In genomic region chr5:149386166-149386565, GRCh38 we compare ENCODE assay signal across 18 cellular contexts. TPM values are rescaled to one million over a fixed set of nuclear protein-coding genes. Genes with fewer than 3 reads are reported as not detected.
DNase-seq lines count a peak whose midpoint lies in the region; ATAC-seq, FAIRE-seq and TF ChIP-seq lines count a peak whose summit lies in the region.
"Had no signal": no experiment of that assay in that cellular context is flagged by ENCODE, and none has a peak within 500 bp of the region (broad histone marks: within the 10 kb centered on the region; RNA-seq: fewer than 3 reads in every experiment).

No MANE protein-coding gene starts in this region.

- H3K9me3 ChIP-seq in colonic mucosa (no peaks in the 10 kb centered on the region), lower lobe of right lung (no peaks in the 10 kb centered on the region), skeletal muscle tissue (ENCODE audit: control insufficient read depth in 3 of 3, low read length in 3 of 3) (no peaks in the 10 kb centered on the region)
- H3K9me3 ChIP-seq: Caco-2 had no signal

- H3K9ac ChIP-seq in colonic mucosa (ENCODE audit: low read depth in 2 of 2, low read length in 2 of 2) (no peak overlapping the region), skeletal muscle tissue (ENCODE audit: low read depth in 1 of 3, low read length in 3 of 3) (peak overlapping the region in 2 of 3 donors; percentile 54 to 68)

- peak; percentile 85 for FAIRE-seq in D721Med (lab: Jason Lieb, UNC)
- FAIRE-seq: GM18507 had no signal

- no peaks in the 10 kb centered on the region for H3K36me3 ChIP-seq in colonic mucosa
- H3K36me3 ChIP-seq in lower lobe of right lung, result no peaks in the 10 kb centered on the region
- H3K36me3 ChIP-seq in skeletal muscle tissue (ENCODE audit: control insufficient read depth in 3 of 3, insufficient read depth in 3 of 3, low read length in 3 of 3), result no peaks in the 10 kb centered on the region

- intact Hi-C loops in colonic mucosa (cut with DNase I), result no loop called here
- intact Hi-C loops in lower lobe of right lung (cut with DNase I), result no loop called here

- H3K27ac ChIP-seq in colonic mucosa (peak overlapping the region; percentile 65), lower lobe of right lung (peak overlapping the region; percentile 65), skeletal muscle tissue (ENCODE audit: low read depth, low read length) (peak overlapping the region; percentile 67)

- no peaks in the 10 kb centered on the region for H3K36me3 Mint-ChIP-seq in activated naive CD8-positive, alpha-beta T cell treated with anti-CD3 and anti-CD28 coated beads, Interleukin-2, amount 50 U/mL, for 24 hours (ENCODE audit: low read depth)
- H3K36me3 Mint-ChIP-seq: activated naive CD4-positive, alpha-beta T cell treated with anti-CD3 and anti-CD28 coated beads, Interleukin-2, amount 50 U/mL, for 24 hours had no signal

- no peak overlapping the region for H3K4me3 ChIP-seq in colonic mucosa
- no peak overlapping the region for H3K4me3 ChIP-seq in lower lobe of right lung
- H3K4me3 ChIP-seq in skeletal muscle tissue (ENCODE audit: low read length in 3 of 3), result no peak overlapping the region

- ATAC-seq in lower lobe of right lung, result no peak
- no peak for ATAC-seq in activated naive CD8-positive, alpha-beta T cell treated with anti-CD3 and anti-CD28 coated beads, Interleukin-2, amount 50 U/mL, for 24 hours

- H3K27ac Mint-ChIP-seq in activated naive CD8-positive, alpha-beta T cell treated with anti-CD3 and anti-CD28 coated beads, Interleukin-2, amount 50 U/mL, for 24 hours, result no peak overlapping the region
- H3K27ac Mint-ChIP-seq: activated B cell treated with CpG ODN at 0.5 μM for 24 hours; activated naive CD4-positive, alpha-beta T cell treated with anti-CD3 and anti-CD28 coated beads, Interleukin-2, amount 50 U/mL, for 24 hours had no signal

- H3K27me3 ChIP-seq in colonic mucosa (no peaks in the 10 kb centered on the region), lower lobe of right lung (ENCODE audit: low read depth) (no peaks in the 10 kb centered on the region), skeletal muscle tissue (ENCODE audit: control insufficient read depth in 3 of 3, insufficient read depth in 3 of 3, low read length in 3 of 3) (no peaks in the 10 kb centered on the region)

- H3K27me3 Mint-ChIP-seq in activated naive CD8-positive, alpha-beta T cell treated with anti-CD3 and anti-CD28 coated beads, Interleukin-2, amount 50 U/mL, for 24 hours, result no peaks in the 10 kb centered on the region
- H3K27me3 Mint-ChIP-seq: activated naive CD4-positive, alpha-beta T cell treated with anti-CD3 and anti-CD28 coated beads, Interleukin-2, amount 50 U/mL, for 24 hours had no signal

- no peaks in the 10 kb centered on the region for H3K9me3 Mint-ChIP-seq in activated naive CD8-positive, alpha-beta T cell treated with anti-CD3 and anti-CD28 coated beads, Interleukin-2, amount 50 U/mL, for 24 hours
- H3K9me3 Mint-ChIP-seq: activated B cell treated with CpG ODN at 0.5 μM for 24 hours; activated naive CD4-positive, alpha-beta T cell treated with anti-CD3 and anti-CD28 coated beads, Interleukin-2, amount 50 U/mL, for 24 hours had no signal

- H3K4me1 Mint-ChIP-seq in activated naive CD8-positive, alpha-beta T cell treated with anti-CD3 and anti-CD28 coated beads, Interleukin-2, amount 50 U/mL, for 24 hours, result no peaks in the 10 kb centered on the region
- H3K4me1 Mint-ChIP-seq: activated naive CD4-positive, alpha-beta T cell treated with anti-CD3 and anti-CD28 coated beads, Interleukin-2, amount 50 U/mL, for 24 hours had no signal

- H3K4me1 ChIP-seq in colonic mucosa (no peaks in the 10 kb centered on the region), lower lobe of right lung (peaks cover 59% of the 10 kb centered on the region), skeletal muscle tissue (ENCODE audit: control insufficient read depth in 3 of 3, insufficient read depth in 3 of 3, low read length in 3 of 3) (peaks cover 54 to 63% (median 58%) of the 10 kb centered on the region in 3 donors)
- H3K4me1 ChIP-seq: Caco-2 had no signal

- DNase-seq in D721Med (ENCODE audit: insufficient read length, low spot score) (peak; percentile 74), colonic mucosa (no peak), lower lobe of right lung (no peak), NOMO-1 (lab: John Stamatoyannopoulos, UW; ENCODE audit: unreplicated experiment in 2 of 2) (no peak), SK-N-DZ (ENCODE audit: low spot score) (no peak), amygdala (lab: John Stamatoyannopoulos, UW) (no peak)
- no peak for DNase-seq in activated naive CD8-positive, alpha-beta T cell treated with anti-CD3 and anti-CD28 coated beads, Interleukin-2, amount 50 U/mL, for 24 hours
- DNase-seq: activated B cell treated with CpG ODN at 0.5 μM for 24 hours; activated CD8-positive, alpha-beta memory T cell treated with anti-CD3 and anti-CD28 coated beads, Interleukin-2, amount 50 U/mL, for 4 hours; Caco-2; NCI-H1105 treated with DMSO at 0.1 percent for 48 hours; stimulated activated CD4-positive, alpha-beta T cell treated with anti-CD3 and anti-CD28 coated beads, Interleukin-4, amount 100 ng/mL, for 24 hours had no signal

- no peak overlapping the region for H3K4me3 Mint-ChIP-seq in activated naive CD8-positive, alpha-beta T cell treated with anti-CD3 and anti-CD28 coated beads, Interleukin-2, amount 50 U/mL, for 24 hours
- H3K4me3 Mint-ChIP-seq: activated B cell treated with CpG ODN at 0.5 μM for 24 hours; activated naive CD4-positive, alpha-beta T cell treated with anti-CD3 and anti-CD28 coated beads, Interleukin-2, amount 50 U/mL, for 24 hours had no signal

- no peak for TF ChIP-seq CTCF in D721Med (IDR thresholded peaks at IDR 0.05; ENCODE audit: insufficient read depth, missing control alignments)
- no peak for TF ChIP-seq CTCF in colonic mucosa (IDR thresholded peaks at IDR 0.05)
- no peak for TF ChIP-seq CTCF in lower lobe of right lung (IDR thresholded peaks at IDR 0.05)

RNA-seq across cellular contexts. Expression of gene IL17B, which starts 7.1 kb away (rescaled TPM):
- total RNA-seq in colonic mucosa (under 1 TPM in 1 of 2 donors, not detected in 1; 0.42 TPM), lower lobe of right lung (not detected), skeletal muscle tissue (247 TPM)
- 1.9 and 2.3 TPM in 2 replicates for polyA plus RNA-seq in SK-N-DZ (2014; cell fraction: cytosol; rRNA removed)
- polyA plus RNA-seq in SK-N-DZ (2014; cell fraction: nucleus; rRNA removed), result 0.50 and 4.4 TPM in 2 replicates
- total RNA-seq: activated B cell treated with CpG ODN at 0.5 μM for 24 hours, Caco-2, mononuclear cell, NCI-H460, renal cortical epithelial cell had no signal

RNA-seq across cellular contexts. Expression of gene PCYOX1L, which starts 28.3 kb away (rescaled TPM):
- total RNA-seq in colonic mucosa (10 to 100 TPM in 1 of 2 donors, 1 to 10 TPM in 1; 4.0 to 10.1 TPM), lower lobe of right lung (5.9 TPM), skeletal muscle tissue (3.7 TPM)
- polyA plus RNA-seq in SK-N-DZ (2014; cell fraction: cytosol; rRNA removed), result 35.5 and 36.3 TPM in 2 replicates
- 32.9 and 42.1 TPM in 2 replicates for polyA plus RNA-seq in SK-N-DZ (2014; cell fraction: nucleus; rRNA removed)

RNA-seq across cellular contexts. Expression of gene GRPEL2, which starts 40.9 kb away (rescaled TPM):
- total RNA-seq in colonic mucosa, result 10 to 100 TPM; 14.5 to 16.4 TPM
- total RNA-seq in lower lobe of right lung, result 15.1 TPM
- 14.1 TPM for total RNA-seq in skeletal muscle tissue
- 23.4 and 28.1 TPM in 2 replicates for polyA plus RNA-seq in SK-N-DZ (2014; cell fraction: cytosol; rRNA removed)
- polyA plus RNA-seq in SK-N-DZ (2014; cell fraction: nucleus; rRNA removed), result 15.7 and 18.4 TPM in 2 replicates

Comparison
In these comparisons a context has a peak if more than half of its experiments do, and no peak if none do; other contexts are left out.
1. H3K9ac ChIP-seq: peak in skeletal muscle tissue (2 of 3); none in colonic mucosa (0 of 2).
2. RNA of gene IL17B, which starts 7.1 kb away (total RNA-seq): 247 TPM in skeletal muscle tissue (single experiment); 0.42 TPM in colonic mucosa and not detected in lower lobe of right lung (single experiment); every median in the first group is over 100 times any median in the second.
3. Peak in every context shown above with its lines, with median percentiles within 50 percentile points of each other: H3K27ac ChIP-seq.